Comparison of ENCODE assay signal across 29 cellular contexts in the genomic region with DNA sequence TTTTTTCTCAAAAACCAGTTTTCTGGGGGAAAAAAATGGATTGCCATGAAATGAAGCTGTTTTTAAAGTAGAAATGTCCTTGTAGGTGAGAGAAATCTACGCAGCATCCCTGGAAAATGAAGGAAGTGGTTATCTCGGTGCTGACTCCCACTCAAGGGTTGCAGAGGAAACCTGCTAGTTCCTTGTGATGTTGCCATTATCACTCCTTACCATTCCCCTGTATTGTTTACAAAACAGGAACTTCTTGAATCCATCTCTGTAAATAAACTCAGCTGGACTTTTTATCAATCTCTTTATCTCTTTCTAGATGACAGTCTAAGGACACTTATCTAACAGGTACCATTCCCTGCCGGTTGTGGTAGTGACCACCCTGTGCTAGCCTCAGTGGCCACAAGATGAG.
"Had no signal": no experiment of that assay in that cellular context is flagged by ENCODE, and none has a peak within 500 bp of the region (broad histone marks: within the 10 kb centered on the region; RNA-seq: fewer than 3 reads in every experiment).

No MANE protein-coding gene starts in this region.

- H3K36me3 ChIP-seq: neural progenitor cell, right lobe of liver, transverse colon had no signal

- ATAC-seq: esophagus mucosa; foreskin keratinocyte; gastroesophageal sphincter; heart left ventricle; left cardiac atrium; left lung; mucosa of descending colon; right lobe of liver; stimulated activated naive CD8-positive, alpha-beta T cell treated with anti-CD3 and anti-CD28 coated beads, Interleukin-15, amount 100 ng/mL, for 72 hours had no signal

- H3K4me3 Mint-ChIP-seq: mesothelial cell of epicardium; naive B cell; natural killer cell treated with Interleukin-12 subunit alpha and Interleukin-12 subunit beta and Interleukin-15 and Interleukin-18, amount 100 ng/mL, for 72 hours; neural progenitor cell; stimulated activated naive CD8-positive, alpha-beta T cell treated with anti-CD3 and anti-CD28 coated beads, Interleukin-15, amount 100 ng/mL, for 72 hours had no signal

- H3K27me3 ChIP-seq: dorsolateral prefrontal cortex, foreskin keratinocyte, gastroesophageal sphincter, heart left ventricle, left lung, neural progenitor cell, right lobe of liver, suprapubic skin, transverse colon, vagina had no signal

- FAIRE-seq: islet of Langerhans, small intestine had no signal

- H2AFZ ChIP-seq: neural progenitor cell, parathyroid adenoma had no signal

- H3K9me3 Mint-ChIP-seq: mesothelial cell of epicardium; natural killer cell treated with Interleukin-12 subunit alpha and Interleukin-12 subunit beta and Interleukin-15 and Interleukin-18, amount 100 ng/mL, for 72 hours; neural progenitor cell; stimulated activated naive CD8-positive, alpha-beta T cell treated with anti-CD3 and anti-CD28 coated beads, Interleukin-15, amount 100 ng/mL, for 72 hours had no signal

- H3K9me3 ChIP-seq: gastroesophageal sphincter, heart left ventricle, mucosa of descending colon, right lobe of liver, suprapubic skin, transverse colon, vagina had no signal

- H3K79me2 ChIP-seq: parathyroid adenoma had no signal

- H3K36me3 Mint-ChIP-seq: natural killer cell treated with Interleukin-12 subunit alpha and Interleukin-12 subunit beta and Interleukin-15 and Interleukin-18, amount 100 ng/mL, for 72 hours had no signal

- H3K27ac ChIP-seq: dorsolateral prefrontal cortex, epithelial cell of prostate, foreskin keratinocyte, gastroesophageal sphincter, heart left ventricle, left lung, neural progenitor cell, parathyroid adenoma, right lobe of liver, suprapubic skin, transverse colon, vagina had no signal

- DNase-seq: dorsolateral prefrontal cortex; effector CD4-positive, alpha-beta T cell; foreskin keratinocyte; hippocampal formation; left cardiac atrium; left lung; mesenchymal stem cell; mucosa of descending colon; naive B cell; right lobe of liver; small intestine; stimulated activated CD4-positive, alpha-beta T cell treated with anti-CD3 and anti-CD28 coated beads, Interleukin-15, amount 100 ng/mL, for 24 hours; stimulated activated CD4-positive, alpha-beta T cell treated with anti-CD3 and anti-CD28 coated beads, Interleukin-4, amount 100 ng/mL, for 1 hour; stimulated activated CD8-positive, alpha-beta memory T cell treated with anti-CD3 and anti-CD28 coated beads, Interleukin-4, amount 100 ng/mL, for 48 hours; stimulated activated naive CD4-positive, alpha-beta T cell; stimulated activated naive CD8-positive, alpha-beta T cell treated with anti-CD3 and anti-CD28 coated beads, Interleukin-15, amount 100 ng/mL, for 72 hours; transverse colon had no signal

- H3K4me3 ChIP-seq: dorsolateral prefrontal cortex, gastroesophageal sphincter, heart left ventricle, left lung, mucosa of descending colon, neural progenitor cell, right lobe of liver, suprapubic skin, transverse colon, vagina had no signal

- H3K9ac ChIP-seq: neural progenitor cell, parathyroid adenoma had no signal

- H3K27ac Mint-ChIP-seq: mesothelial cell of epicardium; natural killer cell treated with Interleukin-12 subunit alpha and Interleukin-12 subunit beta and Interleukin-15 and Interleukin-18, amount 100 ng/mL, for 72 hours; neural progenitor cell; stimulated activated naive CD8-positive, alpha-beta T cell treated with anti-CD3 and anti-CD28 coated beads, Interleukin-15, amount 100 ng/mL, for 72 hours had no signal

- H3K4me1 Mint-ChIP-seq: mesothelial cell of epicardium; neural progenitor cell; stimulated activated naive CD8-positive, alpha-beta T cell treated with anti-CD3 and anti-CD28 coated beads, Interleukin-15, amount 100 ng/mL, for 72 hours had no signal

- H3K4me2 ChIP-seq: neural progenitor cell had no signal

- H3K27me3 Mint-ChIP-seq: naive B cell; natural killer cell treated with Interleukin-12 subunit alpha and Interleukin-12 subunit beta and Interleukin-15 and Interleukin-18, amount 100 ng/mL, for 72 hours; progenitor cell of endocrine pancreas; stimulated activated naive CD8-positive, alpha-beta T cell treated with anti-CD3 and anti-CD28 coated beads, Interleukin-15, amount 100 ng/mL, for 72 hours had no signal

- H3K4me1 ChIP-seq: foreskin keratinocyte, left lung, neural progenitor cell, parathyroid adenoma, right lobe of liver, suprapubic skin, transverse colon, vagina had no signal
